ENCODE assay signal across 15 cellular contexts in the genomic region with DNA sequence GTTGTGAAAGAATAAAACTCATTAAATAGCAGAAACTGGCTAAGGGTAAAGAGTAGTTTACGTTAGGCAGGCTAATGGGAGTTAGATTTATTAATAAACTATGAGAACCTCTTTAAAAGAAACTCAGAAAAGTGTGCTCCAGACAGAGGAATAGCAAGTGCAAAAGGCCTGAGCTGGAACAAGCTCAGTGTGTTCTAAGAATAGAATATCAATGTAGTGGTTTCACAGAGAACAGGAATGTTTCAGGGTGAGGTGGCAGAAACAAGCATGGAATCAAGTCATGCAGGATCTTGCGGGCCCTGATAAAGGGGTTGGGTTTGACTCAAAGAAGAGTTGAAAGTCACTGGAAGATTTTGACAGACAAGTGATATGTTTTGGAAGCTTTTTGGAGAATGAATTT.
"Had no signal": no experiment of that assay in that cellular context is flagged by ENCODE, and none has a peak within 500 bp of the region (broad histone marks: within the 10 kb centered on the region; RNA-seq: fewer than 3 reads in every experiment).

No MANE protein-coding gene starts in this region.

- DNase-seq: activated CD4-positive, alpha-beta T cell treated with anti-CD3 and anti-CD28 coated beads for 36 hours; activated CD8-positive, alpha-beta memory T cell treated with anti-CD3 and anti-CD28 coated beads, Interleukin-2, amount 50 U/mL, for 48 hours; activated CD8-positive, alpha-beta T cell treated with anti-CD3 and anti-CD28 coated beads for 36 hours; activated naive CD4-positive, alpha-beta T cell; central memory CD4-positive, alpha-beta T cell; effector memory CD4-positive, alpha-beta T cell; immature natural killer cell; left colon; stimulated activated CD4-positive, alpha-beta T cell treated with anti-CD3 and anti-CD28 coated beads, Interleukin-4, amount 100 ng/mL, for 4 hours; stimulated activated naive CD8-positive, alpha-beta T cell treated with anti-CD3 and anti-CD28 coated beads, Interleukin-15, amount 100 ng/mL, for 72 hours; T-cell; T1000 had no signal

- H3K4me1 Mint-ChIP-seq: activated CD4-positive, alpha-beta T cell treated with anti-CD3 and anti-CD28 coated beads for 36 hours; immature natural killer cell; nephron; stimulated activated naive CD8-positive, alpha-beta T cell treated with anti-CD3 and anti-CD28 coated beads, Interleukin-15, amount 100 ng/mL, for 72 hours; T-cell had no signal

- H3K36me3 Mint-ChIP-seq: T-cell had no signal

- H3K27ac Mint-ChIP-seq: activated CD4-positive, alpha-beta T cell treated with anti-CD3 and anti-CD28 coated beads for 36 hours; activated CD8-positive, alpha-beta T cell treated with anti-CD3 and anti-CD28 coated beads for 36 hours; immature natural killer cell; nephron; stimulated activated naive CD8-positive, alpha-beta T cell treated with anti-CD3 and anti-CD28 coated beads, Interleukin-15, amount 100 ng/mL, for 72 hours had no signal

- H3K4me3 ChIP-seq: ascending aorta had no signal

- H3K27me3 ChIP-seq: ascending aorta had no signal

- H3K9me3 ChIP-seq: ascending aorta had no signal

- ATAC-seq: activated CD4-positive, alpha-beta T cell treated with anti-CD3 and anti-CD28 coated beads for 36 hours; activated CD8-positive, alpha-beta T cell treated with anti-CD3 and anti-CD28 coated beads for 36 hours; left colon; stimulated activated naive CD8-positive, alpha-beta T cell treated with anti-CD3 and anti-CD28 coated beads, Interleukin-15, amount 100 ng/mL, for 72 hours; T-cell had no signal

- H3K36me3 ChIP-seq: ascending aorta had no signal

- H3K4me1 ChIP-seq: ascending aorta had no signal

- H3K4me3 Mint-ChIP-seq: activated CD4-positive, alpha-beta T cell treated with anti-CD3 and anti-CD28 coated beads for 36 hours; activated CD8-positive, alpha-beta T cell treated with anti-CD3 and anti-CD28 coated beads for 36 hours; immature natural killer cell; nephron; stimulated activated naive CD8-positive, alpha-beta T cell treated with anti-CD3 and anti-CD28 coated beads, Interleukin-15, amount 100 ng/mL, for 72 hours; T-cell had no signal

- H3K27ac ChIP-seq: ascending aorta, VCaP had no signal
